Comparison of ENCODE assay signal across 1 cellular context in the genomic region with DNA sequence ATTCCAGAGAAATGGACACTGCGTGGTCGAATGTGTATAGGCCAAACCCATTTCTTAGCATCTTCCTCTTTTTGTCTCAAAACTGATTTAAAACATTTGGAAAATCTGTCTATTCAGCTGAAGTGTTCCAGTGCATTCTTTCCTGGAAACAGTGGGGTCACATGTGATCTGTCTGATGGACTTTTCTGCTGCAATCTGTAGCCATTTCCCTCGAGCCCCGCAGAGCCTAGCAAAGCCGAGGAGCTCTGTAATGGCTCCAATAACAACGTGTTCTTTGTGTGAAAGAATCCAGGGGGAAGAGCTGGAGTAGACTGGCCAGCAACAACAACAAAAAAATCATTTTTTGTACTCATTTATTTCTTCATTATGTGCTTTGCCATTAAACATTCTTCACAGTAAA.
TF ChIP-seq lines count a peak whose summit lies in the region.

No MANE protein-coding gene starts in this region.

TF ChIP-seq in HepG2, 621 proteins besides CTCF, POLR2A, EP300 and RAD21:
- TF ChIP-seq ZNF335 (CRISPR knock-in tag; IDR thresholded peaks at IDR 0.05) (no peak), ZNF567 (CRISPR knock-in tag; IDR thresholded peaks at IDR 0.05; ENCODE audit: borderline replicate concordance) (no peak), FOXA1 (IDR thresholded peaks at IDR 0.05) (no peak), FOXA1 (CRISPR knock-in tag; IDR thresholded peaks at IDR 0.05) (no peak), ADNP (CRISPR knock-in tag; IDR thresholded peaks at IDR 0.05) (no peak), ATF1 (CRISPR knock-in tag; IDR thresholded peaks at IDR 0.05) (no peak), SNAI1 (CRISPR knock-in tag; IDR thresholded peaks at IDR 0.05; ENCODE audit: borderline replicate concordance) (no peak), ZNF790 (CRISPR knock-in tag; IDR thresholded peaks at IDR 0.05; ENCODE audit: borderline replicate concordance) (no peak), GMEB2 (CRISPR knock-in tag; IDR thresholded peaks at IDR 0.05; ENCODE audit: low read depth) (no peak), THAP11 (CRISPR knock-in tag; IDR thresholded peaks at IDR 0.05) (no peak), ZFP62 (CRISPR knock-in tag; IDR thresholded peaks at IDR 0.05) (no peak), TBL1XR1 (IDR thresholded peaks at IDR 0.05; ENCODE audit: borderline replicate concordance, low read length, partially characterized antibody) (no peak), MED13 (CRISPR knock-in tag; IDR thresholded peaks at IDR 0.05) (no peak), CC2D1A (CRISPR knock-in tag; IDR thresholded peaks at IDR 0.05) (no peak), ZFYVE20 (CRISPR knock-in tag; IDR thresholded peaks at IDR 0.05; ENCODE audit: borderline replicate concordance, low read depth) (no peak)
- TF ChIP-seq, protein P1, sequence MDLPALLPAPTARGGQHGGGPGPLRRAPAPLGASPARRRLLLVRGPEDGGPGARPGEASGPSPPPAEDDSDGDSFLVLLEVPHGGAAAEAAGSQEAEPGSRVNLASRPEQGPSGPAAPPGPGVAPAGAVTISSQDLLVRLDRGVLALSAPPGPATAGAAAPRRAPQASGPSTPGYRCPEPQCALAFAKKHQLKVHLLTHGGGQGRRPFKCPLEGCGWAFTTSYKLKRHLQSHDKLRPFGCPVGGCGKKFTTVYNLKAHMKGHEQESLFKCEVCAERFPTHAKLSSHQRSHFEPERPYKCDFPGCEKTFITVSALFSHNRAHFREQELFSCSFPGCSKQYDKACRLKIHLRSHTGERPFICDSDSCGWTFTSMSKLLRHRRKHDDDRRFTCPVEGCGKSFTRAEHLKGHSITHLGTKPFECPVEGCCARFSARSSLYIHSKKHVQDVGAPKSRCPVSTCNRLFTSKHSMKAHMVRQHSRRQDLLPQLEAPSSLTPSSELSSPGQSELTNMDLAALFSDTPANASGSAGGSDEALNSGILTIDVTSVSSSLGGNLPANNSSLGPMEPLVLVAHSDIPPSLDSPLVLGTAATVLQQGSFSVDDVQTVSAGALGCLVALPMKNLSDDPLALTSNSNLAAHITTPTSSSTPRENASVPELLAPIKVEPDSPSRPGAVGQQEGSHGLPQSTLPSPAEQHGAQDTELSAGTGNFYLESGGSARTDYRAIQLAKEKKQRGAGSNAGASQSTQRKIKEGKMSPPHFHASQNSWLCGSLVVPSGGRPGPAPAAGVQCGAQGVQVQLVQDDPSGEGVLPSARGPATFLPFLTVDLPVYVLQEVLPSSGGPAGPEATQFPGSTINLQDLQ (CRISPR knock-in tag; IDR thresholded peaks at IDR 0.05) = no peak
